23 cellular contexts compared by ENCODE assay signal in the genomic region with DNA sequence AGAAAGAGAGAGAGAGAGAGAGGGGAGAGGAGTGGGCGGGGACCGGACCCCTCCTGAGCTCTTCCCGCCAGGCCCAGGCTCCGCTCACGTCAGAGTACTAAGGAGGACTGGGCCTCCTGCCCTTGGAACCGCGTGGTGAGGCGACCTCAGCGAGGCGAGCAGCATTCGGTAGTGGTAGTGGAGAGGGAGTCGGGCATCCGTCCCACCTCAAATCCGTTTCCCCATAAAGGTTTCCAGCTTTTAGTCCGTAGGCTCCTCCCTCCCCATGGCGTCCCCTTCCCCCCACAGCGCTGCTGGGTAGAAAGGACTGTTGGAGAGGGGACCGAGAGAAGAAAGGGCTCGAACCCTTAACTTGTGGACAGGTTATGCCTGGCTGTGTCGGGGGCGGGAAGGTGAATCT.
"Had no signal": no experiment of that assay in that cellular context is flagged by ENCODE, and none has a peak within 500 bp of the region (broad histone marks: within the 10 kb centered on the region; RNA-seq: fewer than 3 reads in every experiment).

No MANE protein-coding gene starts in this region.

- H3K9me3 ChIP-seq: ascending aorta, breast epithelium, right atrium auricular region, tibial nerve, vagina had no signal

- H3K36me3 Mint-ChIP-seq: memory B cell had no signal

- H3K4me3 Mint-ChIP-seq: activated CD4-positive, alpha-beta T cell treated with anti-CD3 and anti-CD28 coated beads, Interleukin-2, amount 10 ng/mL, durations not matched to agents 7 days and 5 days; activated CD8-positive, alpha-beta T cell treated with anti-CD3 and anti-CD28 coated beads, Interleukin-2, amount 10 ng/mL, durations not matched to agents 7 days and 5 days; activated naive CD4-positive, alpha-beta T cell treated with anti-CD3 and anti-CD28 coated beads, Interleukin-2, amount 50 U/mL, for 24 hours; immature natural killer cell; memory B cell; naive thymus-derived CD4-positive, alpha-beta T cell had no signal

- H3K27ac Mint-ChIP-seq: activated CD4-positive, alpha-beta T cell treated with anti-CD3 and anti-CD28 coated beads, Interleukin-2, amount 10 ng/mL, durations not matched to agents 7 days and 5 days; activated CD8-positive, alpha-beta T cell treated with anti-CD3 and anti-CD28 coated beads, Interleukin-2, amount 10 ng/mL, durations not matched to agents 7 days and 5 days; activated naive CD4-positive, alpha-beta T cell treated with anti-CD3 and anti-CD28 coated beads, Interleukin-2, amount 50 U/mL, for 24 hours; immature natural killer cell; memory B cell; naive thymus-derived CD4-positive, alpha-beta T cell had no signal

- FAIRE-seq: endothelial cell of umbilical vein had no signal

- H3K27me3 ChIP-seq: ascending aorta had no signal

- H3K36me3 ChIP-seq: ascending aorta, breast epithelium, right atrium auricular region, tibial nerve, vagina had no signal

- H3K9me3 Mint-ChIP-seq: activated CD4-positive, alpha-beta T cell treated with anti-CD3 and anti-CD28 coated beads, Interleukin-2, amount 10 ng/mL, durations not matched to agents 7 days and 5 days had no signal

- H3K27ac ChIP-seq: ascending aorta, breast epithelium, coronary artery, right atrium auricular region, tibial nerve, vagina had no signal

- DNase-seq: activated CD4-positive, alpha-beta T cell treated with anti-CD3 and anti-CD28 coated beads, Interleukin-2, amount 10 ng/mL, durations not matched to agents 7 days and 5 days; activated CD8-positive, alpha-beta memory T cell treated with anti-CD3 and anti-CD28 coated beads, Interleukin-2, amount 50 U/mL, for 4 hours; activated CD8-positive, alpha-beta T cell treated with anti-CD3 and anti-CD28 coated beads, Interleukin-2, amount 10 ng/mL, durations not matched to agents 7 days and 5 days; activated gamma-delta T cell; activated T-cell treated with anti-CD3 and anti-CD28 coated beads, Interleukin-2, amount 50 U/mL, for 48 hours; effector CD4-positive, alpha-beta T cell; immature natural killer cell; kidney glomerular epithelial cell; left ventricle myocardium superior; naive thymus-derived CD4-positive, alpha-beta T cell; occipital lobe; stimulated activated naive CD8-positive, alpha-beta T cell treated with anti-CD3 and anti-CD28 coated beads, Interleukin-15, Interleukin-2, amounts not matched to agents 100 U/mL and 50 U/mL, for 24 hours; T-helper 1 cell; T1000 had no signal

- H3K4me1 ChIP-seq: ascending aorta, breast epithelium had no signal

- H3K4me3 ChIP-seq: ascending aorta, breast epithelium, coronary artery, right atrium auricular region, tibial nerve, vagina had no signal
